8 cellular contexts compared by ENCODE assay signal in the genomic region with DNA sequence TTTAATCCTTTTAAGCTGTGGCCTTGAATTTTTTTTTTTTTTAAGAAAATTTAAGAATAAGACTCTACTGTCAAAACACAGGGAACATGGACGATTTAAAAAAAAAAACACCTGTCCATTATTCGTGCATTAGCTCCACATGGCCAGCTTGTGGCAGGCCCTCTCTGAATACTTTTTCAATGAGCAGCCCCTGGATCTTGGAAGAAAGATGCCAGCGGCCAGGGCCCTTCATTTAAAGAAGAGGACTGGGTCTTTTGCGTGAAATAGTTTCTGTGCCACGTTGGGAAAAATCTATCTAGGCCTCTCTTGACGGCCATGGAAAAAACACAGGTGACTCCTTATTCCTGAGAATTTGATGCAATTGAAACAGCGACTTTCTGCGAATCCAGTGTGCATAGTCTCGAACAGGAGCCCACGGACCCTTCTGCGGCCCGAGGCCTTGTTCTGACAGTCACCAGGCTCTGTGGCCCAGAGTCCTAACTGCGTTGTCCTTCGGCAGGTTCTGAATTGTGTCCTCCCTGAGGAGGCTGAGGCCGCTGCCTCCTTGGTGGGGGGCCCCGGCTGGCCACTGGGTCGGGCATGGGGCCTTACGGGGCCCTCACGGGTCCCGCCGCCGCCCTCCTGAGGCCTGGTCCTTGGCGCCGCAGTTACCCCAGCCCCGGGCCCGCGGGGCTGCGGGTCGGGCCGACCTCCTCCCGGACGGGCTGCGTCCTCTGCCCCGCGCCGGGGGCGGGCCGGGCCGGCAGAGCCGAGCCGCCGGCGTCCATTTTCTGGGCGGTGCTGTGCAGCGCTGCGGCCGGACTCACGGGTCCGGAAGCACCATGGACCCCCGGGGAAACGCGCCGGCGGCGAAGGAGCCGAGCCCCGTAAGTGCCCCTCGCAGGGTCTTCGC. TPM values are rescaled to one million over a fixed set of nuclear protein-coding genes. Genes with fewer than 3 reads are reported as not detected.
DNase-seq lines count a peak whose midpoint lies in the region; ATAC-seq, FAIRE-seq and TF ChIP-seq lines count a peak whose summit lies in the region.

No MANE protein-coding gene starts in this region.

- DNase-seq in A549 (ENCODE audit: low read depth in 1 of 2, low spot score in 1 of 2) (peak; percentile 50 to 56), RPMI7951 (ENCODE audit: low read depth) (peak; percentile 34), anterior cingulate cortex (lab: John Stamatoyannopoulos, UW) (peak in 32 of 58 donors; percentile 20 to 76 (median 60)), DMS114 treated with DMSO at 0.1 percent for 48 hours (lab: John Stamatoyannopoulos, UW; ENCODE audit: unreplicated experiment) (no peak)

- CTCF ChIA-PET in A549 (lab: Yijun Ruan, JAX) = interaction anchor here (1.0 to 3.2 kb wide), 8 partner anchors 9 to 90 kb away, joined by 3 to 15 read pairs (median 4); no protein-coding TSS in a partner anchor

- no peak for TF ChIP-seq RAD21 in A549 (conservative IDR thresholded peaks at IDR 0.05 in 1 of 2, IDR thresholded peaks at IDR 0.05 in 1 of 2)

- H3K36me3 ChIP-seq in skeletal muscle satellite cell (ENCODE audit: insufficient read depth, low read length) = peaks cover 40% of the 10 kb centered on the region

- WGBS in A549 (ENCODE audit: missing lambda C conversion rate) = 17% methylated on average over 14 of the region's 59 CpGs

- no peaks in the 10 kb centered on the region for H3K27me3 ChIP-seq in skeletal muscle satellite cell (ENCODE audit: control insufficient read depth, insufficient read depth, low read length)

- no peak for TF ChIP-seq CTCF in A549 (IDR thresholded peaks at IDR 0.05)

- peak; percentile 31 for TF ChIP-seq POLR2A in A549 (IDR thresholded peaks at IDR 0.05; ENCODE audit: low read length)

- H3K4me1 ChIP-seq in A549 = peaks cover 76% of the 10 kb centered on the region
- H3K4me1 ChIP-seq in skeletal muscle satellite cell (ENCODE audit: control insufficient read depth, insufficient read depth, low read length) = peaks cover 57% of the 10 kb centered on the region

- ATAC-seq in A549 (peak; percentile 84 to 87), GM18517 (IDR thresholded peaks at IDR 0.05; ENCODE audit: unreplicated experiment) (peak; percentile 47), HG02943 (IDR thresholded peaks at IDR 0.05; ENCODE audit: low read depth, unreplicated experiment) (peak; percentile 65)

- FAIRE-seq in A549 (lab: Jason Lieb, UNC) = no peak

- POLR2A ChIA-PET in A549 (lab: Yijun Ruan, JAX) = interaction anchor here (0.6 to 2.2 kb wide), 5 partner anchors 11 to 666 kb away, joined by 4 to 9 read pairs (median 7); no protein-coding TSS in a partner anchor

- H3K27ac ChIP-seq in A549 = peak overlapping the region; percentile 99 to 100

- no peak for TF ChIP-seq EP300 in A549 (IDR thresholded peaks at IDR 0.05)

- H3K4me2 ChIP-seq in A549 (peak overlapping the region; percentile 88), skeletal muscle satellite cell (ENCODE audit: low read length) (peak overlapping the region; percentile 93)

- H3K9me3 ChIP-seq in A549 (peaks cover 5% of the 10 kb centered on the region), skeletal muscle satellite cell (replicated peaks; ENCODE audit: low read length) (no peaks in the 10 kb centered on the region)

- H3K4me3 ChIP-seq in A549 (peak overlapping the region; percentile 66), iPS-11a (ENCODE audit: low read depth, low read length) (peak overlapping the region; percentile 62), skeletal muscle satellite cell (ENCODE audit: low read length) (peak overlapping the region; percentile 82)

- peak overlapping the region; percentile 93 for H3K9ac ChIP-seq in skeletal muscle satellite cell (ENCODE audit: low read depth, low read length)

TF ChIP-seq in A549, 52 proteins besides CTCF, POLR2A, EP300 and RAD21:
- TF ChIP-seq POLR2AphosphoS2 (conservative IDR thresholded peaks at IDR 0.05; ENCODE audit: low read length) (no peak), EHF (CRISPR knock-in tag; IDR thresholded peaks at IDR 0.05) (peak; percentile 66), PHF8 (IDR thresholded peaks at IDR 0.05; ENCODE audit: borderline replicate concordance, low read depth) (peak; percentile 88), JUN (IDR thresholded peaks at IDR 0.05) (peak; percentile 26 to 78; a peak in 2 of 5 replicates), ESRRA (IDR thresholded peaks at IDR 0.05; ENCODE audit: borderline replicate concordance, low read length) (no peak), ZFP36 (IDR thresholded peaks at IDR 0.05; ENCODE audit: borderline replicate concordance, partially characterized antibody) (no peak), HOXB13 (CRISPR knock-in tag; IDR thresholded peaks at IDR 0.05; ENCODE audit: low read depth) (peak; percentile 59)
- TF ChIP-seq, protein P1, sequence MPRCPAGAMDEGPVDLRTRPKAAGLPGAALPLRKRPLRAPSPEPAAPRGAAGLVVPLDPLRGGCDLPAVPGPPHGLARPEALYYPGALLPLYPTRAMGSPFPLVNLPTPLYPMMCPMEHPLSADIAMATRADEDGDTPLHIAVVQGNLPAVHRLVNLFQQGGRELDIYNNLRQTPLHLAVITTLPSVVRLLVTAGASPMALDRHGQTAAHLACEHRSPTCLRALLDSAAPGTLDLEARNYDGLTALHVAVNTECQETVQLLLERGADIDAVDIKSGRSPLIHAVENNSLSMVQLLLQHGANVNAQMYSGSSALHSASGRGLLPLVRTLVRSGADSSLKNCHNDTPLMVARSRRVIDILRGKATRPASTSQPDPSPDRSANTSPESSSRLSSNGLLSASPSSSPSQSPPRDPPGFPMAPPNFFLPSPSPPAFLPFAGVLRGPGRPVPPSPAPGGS (IDR thresholded peaks at IDR 0.05) = 0 out of 3 replicates have a peak, but pooled peaks have one; percentile 32
- TF ChIP-seq, protein P2, sequence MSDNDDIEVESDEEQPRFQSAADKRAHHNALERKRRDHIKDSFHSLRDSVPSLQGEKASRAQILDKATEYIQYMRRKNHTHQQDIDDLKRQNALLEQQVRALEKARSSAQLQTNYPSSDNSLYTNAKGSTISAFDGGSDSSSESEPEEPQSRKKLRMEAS (IDR thresholded peaks at IDR 0.05) = peak; percentile 10
- TF ChIP-seq, protein P3, sequence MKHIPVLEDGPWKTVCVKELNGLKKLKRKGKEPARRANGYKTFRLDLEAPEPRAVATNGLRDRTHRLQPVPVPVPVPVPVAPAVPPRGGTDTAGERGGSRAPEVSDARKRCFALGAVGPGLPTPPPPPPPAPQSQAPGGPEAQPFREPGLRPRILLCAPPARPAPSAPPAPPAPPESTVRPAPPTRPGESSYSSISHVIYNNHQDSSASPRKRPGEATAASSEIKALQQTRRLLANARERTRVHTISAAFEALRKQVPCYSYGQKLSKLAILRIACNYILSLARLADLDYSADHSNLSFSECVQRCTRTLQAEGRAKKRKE (CRISPR knock-in tag; IDR thresholded peaks at IDR 0.05; ENCODE audit: low read depth) = 0 out of 2 replicates have a peak, but pooled peaks have one; percentile 2

RNA-seq across cellular contexts. Expression of a gene that starts 33.5 kb away (rescaled TPM):
- polyA plus RNA-seq in A549 (2011; rRNA removed) = 110 and 141 TPM in 2 replicates
- polyA plus RNA-seq in A549 (2012; cell fraction: cytosol; rRNA removed) = 17.2 and 20.9 TPM in 2 replicates
- polyA plus RNA-seq in A549 (2012; cell fraction: nucleus; rRNA removed) = 16.5 and 23.0 TPM in 2 replicates
- polyA plus RNA-seq in A549 (2017; fragmentation: RNase III; extraction: RNeasy Plus Mini Kit Qiagen cat#74134 plus additional on column Dnase treatment) = 70.5 to 80.7 TPM (median 72.0 TPM) in 3 replicates
- 205 and 220 TPM in 2 replicates for polyA minus RNA-seq in A549 (2011; rRNA and poly(A)+ RNA removed)
- total RNA-seq in RPMI7951 (2014; rRNA removed; shearing (Covaris generic)) = 127 and 162 TPM in 2 replicates
- 73.2 and 78.1 TPM in 2 replicates for total RNA-seq in skeletal muscle satellite cell (2012; rRNA removed)
